ENCODE assay signal across 17 cellular contexts in the genomic region with DNA sequence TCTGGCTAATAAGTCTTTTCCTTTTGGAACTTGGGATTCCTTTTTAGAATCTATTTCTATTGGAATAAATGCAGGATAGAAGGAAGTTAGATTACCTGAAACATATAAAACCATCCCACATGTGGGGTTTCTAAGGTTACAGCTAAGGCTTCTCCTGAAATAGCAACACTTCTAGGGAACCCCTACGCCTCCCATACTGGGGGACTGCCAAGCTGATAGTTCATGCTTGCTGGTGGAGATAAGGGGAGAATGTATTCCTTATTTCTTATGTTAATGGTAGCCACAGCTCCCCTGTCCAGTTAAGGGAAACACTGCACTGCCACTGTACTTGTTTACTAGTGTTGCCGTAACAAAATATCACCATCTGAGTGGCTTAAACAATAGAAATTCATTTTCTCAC.
DNase-seq lines count a peak whose midpoint lies in the region; TF ChIP-seq lines count a peak whose summit lies in the region.
"Had no signal": no experiment of that assay in that cellular context is flagged by ENCODE, and none has a peak within 500 bp of the region (broad histone marks: within the 10 kb centered on the region; RNA-seq: fewer than 3 reads in every experiment).

No MANE protein-coding gene starts in this region.

- no peaks in the 10 kb centered on the region for H3K36me3 Mint-ChIP-seq in activated T-cell treated with anti-CD3 and anti-CD28 coated beads, Interleukin-2, amount 50 U/mL, for 24 hours (ENCODE audit: low read depth)
- no peaks in the 10 kb centered on the region for H3K36me3 Mint-ChIP-seq in activated naive CD4-positive, alpha-beta T cell treated with anti-CD3 and anti-CD28 coated beads for 36 hours (ENCODE audit: low read depth)
- H3K36me3 Mint-ChIP-seq: CD8-positive, alpha-beta T cell had no signal

- no peaks in the 10 kb centered on the region for H3K36me3 ChIP-seq in tibial nerve
- H3K36me3 ChIP-seq: BLaER1 treated with 17β-estradiol and CSF1 and Interleukin-3, amounts not matched to agents 10 nM and 100 nM had no signal

- no peaks in the 10 kb centered on the region for H3K27me3 Mint-ChIP-seq in activated T-cell treated with anti-CD3 and anti-CD28 coated beads, Interleukin-2, amount 50 U/mL, for 24 hours
- H3K27me3 Mint-ChIP-seq in activated naive CD4-positive, alpha-beta T cell treated with anti-CD3 and anti-CD28 coated beads for 36 hours (ENCODE audit: low read depth): no peaks in the 10 kb centered on the region
- H3K27me3 Mint-ChIP-seq: B cell; CD4-positive, alpha-beta T cell had no signal

- H3K4me3 Mint-ChIP-seq in activated T-cell treated with anti-CD3 and anti-CD28 coated beads, Interleukin-2, amount 50 U/mL, for 24 hours: no peak overlapping the region
- no peak overlapping the region for H3K4me3 Mint-ChIP-seq in activated naive CD4-positive, alpha-beta T cell treated with anti-CD3 and anti-CD28 coated beads for 36 hours
- H3K4me3 Mint-ChIP-seq: B cell; CD4-positive, alpha-beta T cell; CD8-positive, alpha-beta T cell had no signal

- H3K27ac Mint-ChIP-seq in activated T-cell treated with anti-CD3 and anti-CD28 coated beads, Interleukin-2, amount 50 U/mL, for 24 hours: no peak overlapping the region
- H3K27ac Mint-ChIP-seq in activated naive CD4-positive, alpha-beta T cell treated with anti-CD3 and anti-CD28 coated beads for 36 hours: no peak overlapping the region
- H3K27ac Mint-ChIP-seq: B cell; CD4-positive, alpha-beta T cell; CD8-positive, alpha-beta T cell had no signal

- H3K9me3 ChIP-seq in tibial nerve: no peaks in the 10 kb centered on the region
- H3K9me3 ChIP-seq: A549; BLaER1 treated with 17β-estradiol and CSF1 and Interleukin-3, amounts not matched to agents 10 nM and 100 nM; Caco-2 had no signal

- peaks cover 10% of the 10 kb centered on the region for H3K9me3 Mint-ChIP-seq in activated T-cell treated with anti-CD3 and anti-CD28 coated beads, Interleukin-2, amount 50 U/mL, for 24 hours
- peaks cover 2% of the 10 kb centered on the region for H3K9me3 Mint-ChIP-seq in activated naive CD4-positive, alpha-beta T cell treated with anti-CD3 and anti-CD28 coated beads for 36 hours

- no peaks in the 10 kb centered on the region for H3K4me1 Mint-ChIP-seq in activated T-cell treated with anti-CD3 and anti-CD28 coated beads, Interleukin-2, amount 50 U/mL, for 24 hours (ENCODE audit: low read depth)
- no peaks in the 10 kb centered on the region for H3K4me1 Mint-ChIP-seq in activated naive CD4-positive, alpha-beta T cell treated with anti-CD3 and anti-CD28 coated beads for 36 hours (ENCODE audit: low read depth)
- H3K4me1 Mint-ChIP-seq: B cell had no signal

- H3K4me3 ChIP-seq in tibial nerve: no peak overlapping the region
- H3K4me3 ChIP-seq: A549; BLaER1 treated with 17β-estradiol and CSF1 and Interleukin-3, amounts not matched to agents 10 nM and 100 nM had no signal

- H3K4me1 ChIP-seq in tibial nerve: peaks cover 0 to 27% (median 3%) of the 10 kb centered on the region in 4 donors
- H3K4me1 ChIP-seq: A549; BLaER1 treated with 17β-estradiol and CSF1 and Interleukin-3, amounts not matched to agents 10 nM and 100 nM; Caco-2 had no signal

- no peak for TF ChIP-seq EP300 in tibial nerve (IDR thresholded peaks at IDR 0.05)

- intact Hi-C loops in activated naive CD4-positive, alpha-beta T cell treated with anti-CD3 and anti-CD28 coated beads for 36 hours (cut with micrococcal nuclease): no loop called here

- CTCF ChIA-PET in activated naive CD4-positive, alpha-beta T cell treated with anti-CD3 and anti-CD28 coated beads for 36 hours (lab: Charles Lee): no interaction called here

- DNase-seq in astrocyte of the hippocampus (ENCODE audit: low read depth, low spot score) (peak; percentile 43), putamen (ENCODE audit: low spot score) (peak; percentile 68), tibial nerve (ENCODE audit: low spot score in 2 of 2) (no peak)
- DNase-seq in activated T-cell treated with anti-CD3 and anti-CD28 coated beads, Interleukin-2, amount 50 U/mL, for 24 hours: no peak
- DNase-seq in activated naive CD4-positive, alpha-beta T cell treated with anti-CD3 and anti-CD28 coated beads for 36 hours: no peak
- DNase-seq in stimulated activated CD4-positive, alpha-beta T cell treated with anti-CD3 and anti-CD28 coated beads, Interleukin-4, amount 100 ng/mL, for 24 hours: no peak
- DNase-seq: AML-193; Caco-2; Calu3; CD4-positive, alpha-beta T cell; CD8-positive, alpha-beta T cell; DMS79 treated with DMSO at 0.1 percent for 48 hours; GF-D8 had no signal

- no peaks in the 10 kb centered on the region for H3K27me3 ChIP-seq in tibial nerve
- H3K27me3 ChIP-seq: BLaER1 treated with 17β-estradiol and CSF1 and Interleukin-3, amounts not matched to agents 10 nM and 100 nM had no signal

- TF ChIP-seq CTCF in tibial nerve (IDR thresholded peaks at IDR 0.05): no peak

- H3K27ac ChIP-seq in tibial nerve: peak overlapping the region in 3 of 4 donors; percentile 7 to 70 (median 57)
- H3K27ac ChIP-seq: A549; BLaER1 treated with 17β-estradiol and CSF1 and Interleukin-3, amounts not matched to agents 10 nM and 100 nM; C4-2B had no signal

- TF ChIP-seq POLR2A in tibial nerve (IDR thresholded peaks at IDR 0.05): no peak

- WGBS in tibial nerve, 2 donors: 78 to 86% methylated on average over 2 of the region's 2 CpGs

Comparison
In these comparisons a context has a peak if more than half of its experiments do, and no peak if none do; other contexts are left out.
1. DNase-seq: peak in astrocyte of the hippocampus (single experiment) and putamen (single experiment); none in tibial nerve (0 of 2), activated T-cell treated with anti-CD3 and anti-CD28 coated beads, Interleukin-2, amount 50 U/mL, for 24 hours (single experiment), activated naive CD4-positive, alpha-beta T cell treated with anti-CD3 and anti-CD28 coated beads for 36 hours (single experiment) and stimulated activated CD4-positive, alpha-beta T cell treated with anti-CD3 and anti-CD28 coated beads, Interleukin-4, amount 100 ng/mL, for 24 hours (single experiment).